In genomic region chr11:33375688-33376311, GRCh38 we compare ENCODE assay signal across 9 cellular contexts. TPM values are rescaled to one million over a fixed set of nuclear protein-coding genes. Genes with fewer than 3 reads are reported as not detected.
DNase-seq lines count a peak whose midpoint lies in the region; ATAC-seq lines count a peak whose summit lies in the region.
"Had no signal": no experiment of that assay in that cellular context is flagged by ENCODE, and none has a peak within 500 bp of the region (broad histone marks: within the 10 kb centered on the region; RNA-seq: fewer than 3 reads in every experiment).

KIAA1549L (plus strand) TSS chr11:33376108.

- H3K27ac ChIP-seq in SJCRH30 = peak within 1 kb of the TSS; percentile 66

- DNase-seq in AG08396 (ENCODE audit: low spot score) = peak; percentile 45
- DNase-seq in SJCRH30 = peak; percentile 53 to 65
- peak; percentile 14 for DNase-seq in fibroblast of gingiva (ENCODE audit: low read depth)
- DNase-seq in posterior cingulate gyrus = peak in 9 of 10 donors; percentile 29 to 92 (median 51)
- no peak for DNase-seq in hippocampal formation (lab: John Stamatoyannopoulos, UW)
- no peak for DNase-seq in amniotic stem cell (lab: John Stamatoyannopoulos, UW)
- no peak for DNase-seq in kidney glomerular epithelial cell (lab: John Stamatoyannopoulos, UW)
- DNase-seq: left cardiac atrium had no signal

- H3K4me3 ChIP-seq in SJCRH30 = peak within 1 kb of the TSS; percentile 70

- intact Hi-C loops in posterior cingulate gyrus (cut with DNase I) = no loop called here

- no peaks in the 10 kb centered on the region for H3K36me3 ChIP-seq in SJCRH30

- no peaks in the 10 kb centered on the region for H3K27me3 ChIP-seq in SJCRH30

- ATAC-seq in GM18868 (IDR thresholded peaks at IDR 0.05; ENCODE audit: unreplicated experiment) = peak; percentile 34

- H3K4me1 ChIP-seq in SJCRH30 = peaks cover 13% of the 10 kb centered on the region

- H3K9me3 ChIP-seq in SJCRH30 (replicated peaks) = no peaks in the 10 kb centered on the region

RNA-seq across cellular contexts. Expression of gene KIAA1549L, which starts in this region (rescaled TPM):
- total RNA-seq in SJCRH30 (2014; rRNA removed; shearing (Covaris generic)) = 8.2 and 8.3 TPM in 2 replicates

Comparison
In these comparisons a context has a peak if more than half of its experiments do, and no peak if none do; other contexts are left out.
1. DNase-seq: peak in AG08396 (single experiment), SJCRH30 (2 of 2), fibroblast of gingiva (single experiment) and posterior cingulate gyrus (9 of 10); none in hippocampal formation (0 of 2), amniotic stem cell (single experiment) and kidney glomerular epithelial cell (single experiment).